In genomic region chr13:110559986-110560385, GRCh38 we compare ENCODE assay signal across 11 cellular contexts. TPM values are rescaled to one million over a fixed set of nuclear protein-coding genes. Genes with fewer than 3 reads are reported as not detected.
DNase-seq lines count a peak whose midpoint lies in the region; ATAC-seq, FAIRE-seq and TF ChIP-seq lines count a peak whose summit lies in the region.
"Had no signal": no experiment of that assay in that cellular context is flagged by ENCODE, and none has a peak within 500 bp of the region (broad histone marks: within the 10 kb centered on the region; RNA-seq: fewer than 3 reads in every experiment).

No MANE protein-coding gene starts in this region.

- H3K36me3 ChIP-seq in adrenal gland (replicated peaks in 1 of 2) (peaks cover 0 to 3% of the 10 kb centered on the region in 2 donors), kidney (ENCODE audit: control insufficient read depth in 1 of 2, insufficient read depth in 2 of 2, low read length in 2 of 2) (peaks cover 3 to 6% of the 10 kb centered on the region in 2 donors)

- no peak for DNase-seq in HFF-Myc (ENCODE audit: extremely low read depth, low read depth)
- no peak for DNase-seq in adrenal gland
- no peak for DNase-seq in kidney
- DNase-seq in stimulated activated naive B cell treated with anti-CD40 and anti-IgM and Interleukin-4, amounts not matched to agents 10 μg/mL and 1 μg/mL and 100 μg/mL, for 72 hours = no peak
- DNase-seq in stimulated activated CD4-positive, alpha-beta T cell treated with anti-CD3 and anti-CD28 coated beads, Interleukin-4, amount 100 ng/mL, for 4 hours = no peak
- no peak for DNase-seq in stimulated activated naive CD4-positive, alpha-beta T cell (lab: John Stamatoyannopoulos, UW)
- DNase-seq: NCI-H2171 treated with DMSO at 0.1 percent for 48 hours; stimulated activated CD4-positive, alpha-beta T cell treated with anti-CD3 and anti-CD28 coated beads, Interleukin-15, amount 100 ng/mL, for 24 hours had no signal

- H3K4me3 ChIP-seq in HFF-Myc (replicated peaks; ENCODE audit: low read depth, low read length) = peak overlapping the region; percentile 76
- H3K4me3 ChIP-seq in adrenal gland = peak overlapping the region in 3 of 4 donors; percentile 67 to 98 (median 83)
- peak overlapping the region; percentile 86 to 97 for H3K4me3 ChIP-seq in kidney (ENCODE audit: low read length in 2 of 2)

- TF ChIP-seq CTCF in HFF-Myc (IDR thresholded peaks at IDR 0.05; ENCODE audit: low read depth, low read length, missing control alignments) (no peak), adrenal gland (IDR thresholded peaks at IDR 0.05) (no peak), kidney (IDR thresholded peaks at IDR 0.05; ENCODE audit: borderline replicate concordance, extremely low read depth, insufficient read depth) (no peak)

- H3K4me3 Mint-ChIP-seq in stimulated activated naive B cell treated with anti-CD40 and anti-IgM and Interleukin-4, amounts not matched to agents 10 μg/mL and 1 μg/mL and 100 μg/mL, for 72 hours = peak overlapping the region; percentile 33 to 44

- H3K9me3 ChIP-seq in adrenal gland (replicated peaks in 1 of 3) (no peaks in the 10 kb centered on the region), kidney (ENCODE audit: control insufficient read depth in 1 of 2, low read length in 2 of 2) (no peaks in the 10 kb centered on the region)

- H3K27ac ChIP-seq in adrenal gland (peak overlapping the region; percentile 91 to 99 (median 96)), kidney (ENCODE audit: low read depth in 2 of 2, low read length in 2 of 2) (peak overlapping the region; percentile 97 to 98)

- no peak for TF ChIP-seq POLR2A in adrenal gland (IDR thresholded peaks at IDR 0.05)

- H3K9ac ChIP-seq in kidney (ENCODE audit: low read length in 2 of 2) = peak overlapping the region; percentile 8 to 99

- WGBS in adrenal gland, 4 donors = 22 to 35% (median 25%) methylated on average over 6 of the region's 6 CpGs

- no peaks in the 10 kb centered on the region for H3K27me3 ChIP-seq in adrenal gland

- H3K27ac Mint-ChIP-seq in stimulated activated naive B cell treated with anti-CD40 and anti-IgM and Interleukin-4, amounts not matched to agents 10 μg/mL and 1 μg/mL and 100 μg/mL, for 72 hours = no peak overlapping the region

- peaks cover 46 to 67% of the 10 kb centered on the region in 2 donors for H3K4me1 ChIP-seq in adrenal gland (replicated peaks in 1 of 2)
- peaks cover 8 to 16% of the 10 kb centered on the region in 2 donors for H3K4me1 ChIP-seq in kidney (ENCODE audit: control insufficient read depth in 1 of 2, insufficient read depth in 1 of 2, low read depth in 1 of 2, low read length in 2 of 2)

- peaks cover 41 to 44% of the 10 kb centered on the region in 2 donors for H3K4me1 Mint-ChIP-seq in stimulated activated naive B cell treated with anti-CD40 and anti-IgM and Interleukin-4, amounts not matched to agents 10 μg/mL and 1 μg/mL and 100 μg/mL, for 72 hours

- ATAC-seq in stimulated activated naive B cell treated with anti-CD40 and anti-IgM and Interleukin-4, amounts not matched to agents 10 μg/mL and 1 μg/mL and 100 μg/mL, for 72 hours (replicated peaks) = no peak
- ATAC-seq in HG03159 (IDR thresholded peaks at IDR 0.05; ENCODE audit: unreplicated experiment) (no peak), HG02763 (IDR thresholded peaks at IDR 0.05; ENCODE audit: unreplicated experiment) (no peak)

- H3K27me3 Mint-ChIP-seq in stimulated activated naive B cell treated with anti-CD40 and anti-IgM and Interleukin-4, amounts not matched to agents 10 μg/mL and 1 μg/mL and 100 μg/mL, for 72 hours = peaks cover 0 to 8% of the 10 kb centered on the region in 2 donors

- peaks cover 23 to 36% of the 10 kb centered on the region in 2 donors for H3K36me3 Mint-ChIP-seq in stimulated activated naive B cell treated with anti-CD40 and anti-IgM and Interleukin-4, amounts not matched to agents 10 μg/mL and 1 μg/mL and 100 μg/mL, for 72 hours

- no peak for FAIRE-seq in kidney (lab: Jason Lieb, UNC)
- FAIRE-seq: TTC549 had no signal

- intact Hi-C loops in adrenal gland (cut with DNase I) (loop anchor here (5.0 to 10.0 kb wide), 2 partner anchors 43 to 105 kb away; no protein-coding TSS in a partner anchor), kidney (cut with DNase I) (no loop called here)

- peaks cover 0 to 8% of the 10 kb centered on the region in 2 donors for H3K9me3 Mint-ChIP-seq in stimulated activated naive B cell treated with anti-CD40 and anti-IgM and Interleukin-4, amounts not matched to agents 10 μg/mL and 1 μg/mL and 100 μg/mL, for 72 hours

RNA-seq across cellular contexts. Expression of gene RAB20, which starts 1.5 kb away (rescaled TPM):
- 100 to 1,000 TPM in 1 of 8 donors, 10 to 100 TPM in 7; 30.8 to 259 (median 46.1) TPM for total RNA-seq in adrenal gland
- polyA plus RNA-seq in adrenal gland = 10 to 100 TPM; 15.0 to 20.6 (median 20.5) TPM
- total RNA-seq in kidney = 33.6 TPM
- polyA plus RNA-seq in kidney (ENCODE audit: insufficient read depth, low read depth, low replicate concordance) = 47.7 TPM

RNA-seq across cellular contexts. Expression of gene NAXD, which starts 55.4 kb away (rescaled TPM):
- total RNA-seq in adrenal gland = 10 to 100 TPM; 55.0 to 89.4 (median 58.5) TPM
- polyA plus RNA-seq in adrenal gland = 100 to 1,000 TPM in 2 of 3 donors, 10 to 100 TPM in 1; 48.5 to 107 (median 101) TPM
- 37.9 TPM for total RNA-seq in kidney
- polyA plus RNA-seq in kidney (ENCODE audit: insufficient read depth, low read depth, low replicate concordance) = 52.7 TPM
